Comparison of ENCODE assay signal across 14 cellular contexts in genomic region chr14:100176811-100177327, GRCh38. TPM values are rescaled to one million over a fixed set of nuclear protein-coding genes. Genes with fewer than 3 reads are reported as not detected.
A peak's percentile ranks its signal among the peaks of the same experiment; 100 is the strongest.
DNase-seq lines count a peak whose midpoint lies in the region; ATAC-seq and TF ChIP-seq lines count a peak whose summit lies in the region.
"Had no signal": no experiment of that assay in that cellular context is flagged by ENCODE, and none has a peak within 500 bp of the region (broad histone marks: within the 10 kb centered on the region; RNA-seq: fewer than 3 reads in every experiment).

No MANE protein-coding gene starts in this region.

- no peaks in the 10 kb centered on the region for H3K9me2 ChIP-seq in GM23338 (ENCODE audit: insufficient read depth)

- H3K4me1 ChIP-seq in GM23338 (ENCODE audit: insufficient read depth) = no peaks in the 10 kb centered on the region
- H3K4me1 ChIP-seq: Caco-2 had no signal

- H3K4me3 Mint-ChIP-seq in GM23338 = no peak overlapping the region
- H3K4me3 Mint-ChIP-seq: CD14-positive monocyte; CD8-positive, alpha-beta memory T cell had no signal

- H3K79me2 ChIP-seq in GM23338 (replicated peaks; ENCODE audit: insufficient read depth) = no peaks in the 10 kb centered on the region

- peaks cover 3% of the 10 kb centered on the region for H3K9me3 Mint-ChIP-seq in GM23338
- H3K9me3 Mint-ChIP-seq: CD8-positive, alpha-beta memory T cell had no signal

- no peaks in the 10 kb centered on the region for H4K20me1 ChIP-seq in GM23338 (replicated peaks; ENCODE audit: insufficient read depth)

- no peak overlapping the region for H3K27ac Mint-ChIP-seq in GM23338
- H3K27ac Mint-ChIP-seq: CD14-positive monocyte; CD8-positive, alpha-beta memory T cell had no signal

- no peak overlapping the region for H3K27ac ChIP-seq in GM23338 (ENCODE audit: low read depth)
- H3K27ac ChIP-seq: A549 had no signal

- no peaks in the 10 kb centered on the region for H3K27me3 ChIP-seq in GM23338 (ENCODE audit: insufficient read depth)

- peaks cover 12% of the 10 kb centered on the region for H3K27me3 Mint-ChIP-seq in GM23338 (ENCODE audit: insufficient read depth, low read depth, poor library complexity)

- no peak overlapping the region for H3K4me2 ChIP-seq in GM23338
- H3K4me2 ChIP-seq: A549 had no signal

- no peak for TF ChIP-seq CTCF in GM23338 (conservative IDR thresholded peaks at IDR 0.05; ENCODE audit: low read depth in 2 of 2)

- peaks cover 3% of the 10 kb centered on the region; the same call in 1 of the 3 replicates for H3K36me3 Mint-ChIP-seq in GM23338 (ENCODE audit: low read depth)
- H3K36me3 Mint-ChIP-seq: CD14-positive monocyte; CD8-positive, alpha-beta memory T cell had no signal

- DNase-seq in D341Med (ENCODE audit: low spot score) (peak; percentile 29), GM23338 (ENCODE audit: low spot score) (no peak), NCI-H69 (lab: John Stamatoyannopoulos, UW) (peak; percentile 54), iPS-NIHi7 (ENCODE audit: extremely low spot score) (peak; percentile 8), GM19240 (ENCODE audit: insufficient read length, low spot score) (no peak), EL (no peak)
- DNase-seq in activated CD4-positive, alpha-beta T cell treated with anti-CD3 and anti-CD28 coated beads for 4 hours = no peak
- DNase-seq: Caco-2; CD8-positive, alpha-beta memory T cell; DMS53 had no signal

- no peak overlapping the region for H3K4me3 ChIP-seq in GM23338
- H3K4me3 ChIP-seq: A549 had no signal

- no peak for ATAC-seq in GM23338
- ATAC-seq: A549 had no signal

- peak overlapping the region; percentile 28; the same call in 1 of the 2 replicates for H2AFZ ChIP-seq in GM23338

- no peaks in the 10 kb centered on the region for H3K4me1 Mint-ChIP-seq in GM23338
- H3K4me1 Mint-ChIP-seq: CD8-positive, alpha-beta memory T cell had no signal

- no peaks in the 10 kb centered on the region for H3K36me3 ChIP-seq in GM23338 (ENCODE audit: insufficient read depth)

- H3F3A ChIP-seq in GM23338 (replicated peaks; ENCODE audit: low read depth) = no peaks in the 10 kb centered on the region

TF ChIP-seq in GM23338, 12 proteins besides CTCF, POLR2A, EP300 and RAD21:
- TF ChIP-seq ZNF331 (CRISPR knock-in tag; IDR thresholded peaks at IDR 0.05; ENCODE audit: low read depth) (no peak), CREB1 (CRISPR knock-in tag; IDR thresholded peaks at IDR 0.05; ENCODE audit: low read depth) (no peak), ZNF114 (CRISPR knock-in tag; IDR thresholded peaks at IDR 0.05) (no peak), JUNB (IDR thresholded peaks at IDR 0.05; ENCODE audit: unreplicated experiment) (no peak), NANOG (IDR thresholded peaks at IDR 0.05; ENCODE audit: borderline replicate concordance) (no peak), STAT1 (IDR thresholded peaks at IDR 0.05; ENCODE audit: unreplicated experiment) (no peak), EZH2 (IDR thresholded peaks at IDR 0.05; ENCODE audit: low read depth, unreplicated experiment) (no peak), ZNF462 (CRISPR knock-in tag; IDR thresholded peaks at IDR 0.05) (no peak)
- TF ChIP-seq, protein P1, sequence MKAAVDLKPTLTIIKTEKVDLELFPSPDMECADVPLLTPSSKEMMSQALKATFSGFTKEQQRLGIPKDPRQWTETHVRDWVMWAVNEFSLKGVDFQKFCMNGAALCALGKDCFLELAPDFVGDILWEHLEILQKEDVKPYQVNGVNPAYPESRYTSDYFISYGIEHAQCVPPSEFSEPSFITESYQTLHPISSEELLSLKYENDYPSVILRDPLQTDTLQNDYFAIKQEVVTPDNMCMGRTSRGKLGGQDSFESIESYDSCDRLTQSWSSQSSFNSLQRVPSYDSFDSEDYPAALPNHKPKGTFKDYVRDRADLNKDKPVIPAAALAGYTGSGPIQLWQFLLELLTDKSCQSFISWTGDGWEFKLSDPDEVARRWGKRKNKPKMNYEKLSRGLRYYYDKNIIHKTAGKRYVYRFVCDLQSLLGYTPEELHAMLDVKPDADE (IDR thresholded peaks at IDR 0.05) = no peak

RNA-seq across cellular contexts. Expression of gene DEGS2, which starts 17.4 kb away (rescaled TPM):
- 0.35 and 0.63 TPM in 2 replicates for total RNA-seq in GM23338 (2014; rRNA removed; shearing (Covaris generic))
- polyA plus RNA-seq in GM23338 (2016; fragmentation: Nextera tagmentation; extraction: Ambion mirVana) = 1.0 and 2.2 TPM in 2 replicates
- polyA plus RNA-seq: AG04450, BJ had no signal

Comparison
In these comparisons a context has a peak if more than half of its experiments do, and no peak if none do; other contexts are left out.
1. DNase-seq: peak in D341Med (single experiment), NCI-H69 (single experiment) and iPS-NIHi7 (single experiment); none in GM23338 (single experiment), GM19240 (single experiment), EL (single experiment) and activated CD4-positive, alpha-beta T cell treated with anti-CD3 and anti-CD28 coated beads for 4 hours (0 of 2).